32 cellular contexts compared by ENCODE assay signal in the genomic region with DNA sequence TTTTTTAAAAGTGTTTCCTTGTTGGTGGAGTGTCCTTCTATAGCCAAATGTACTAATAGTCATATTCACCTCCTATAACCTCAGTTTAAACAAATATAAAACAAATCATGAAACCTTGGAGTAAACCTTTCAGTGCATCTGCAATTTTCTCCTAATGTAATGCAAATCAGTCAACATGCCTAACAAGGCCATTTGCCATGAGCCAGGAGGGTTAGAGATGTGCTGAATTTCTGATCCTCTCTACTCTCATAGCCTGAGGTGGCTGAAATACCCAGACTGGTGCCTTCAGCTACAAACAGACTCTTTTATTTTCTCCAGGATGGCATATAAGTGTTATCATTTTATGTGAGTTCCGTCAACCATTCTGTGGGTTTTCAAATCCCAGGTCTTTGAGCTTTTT.
"Had no signal": no experiment of that assay in that cellular context is flagged by ENCODE, and none has a peak within 500 bp of the region (broad histone marks: within the 10 kb centered on the region; RNA-seq: fewer than 3 reads in every experiment).

No MANE protein-coding gene starts in this region.

- H3K4me3 ChIP-seq: ascending aorta, breast epithelium, cardiac muscle cell, colonic mucosa had no signal

- H3K27ac ChIP-seq: ascending aorta, breast epithelium, cardiac muscle cell, colonic mucosa, epithelial cell of prostate, WERI-Rb-1 had no signal

- H3K9me3 ChIP-seq: ascending aorta, breast epithelium, colonic mucosa had no signal

- H3K27me3 ChIP-seq: ascending aorta, breast epithelium, cardiac muscle cell, colonic mucosa had no signal

- FAIRE-seq: endometrium, endothelial cell of umbilical vein, frontal cortex had no signal

- H3K4me1 ChIP-seq: ascending aorta, breast epithelium, colonic mucosa had no signal

- H3K36me3 ChIP-seq: ascending aorta, breast epithelium, cardiac muscle cell, colonic mucosa, WERI-Rb-1 had no signal

- ATAC-seq: activated CD4-positive, alpha-beta T cell treated with anti-CD3 and anti-CD28 coated beads for 36 hours; activated CD8-positive, alpha-beta memory T cell treated with anti-CD3 and anti-CD28 coated beads, Interleukin-2, amount 10 ng/mL, durations not matched to agents 7 days and 5 days; activated CD8-positive, alpha-beta T cell treated with anti-CD3 and anti-CD28 coated beads, Interleukin-2, amount 10 ng/mL, durations not matched to agents 7 days and 5 days; activated naive CD4-positive, alpha-beta T cell treated with anti-CD3 and anti-CD28 coated beads, Interleukin-2, amount 50 U/mL, for 72 hours; activated T-cell treated with anti-CD3 and anti-CD28 coated beads, Interleukin-2, amount 50 U/mL, for 72 hours; T-helper 17 cell had no signal

- DNase-seq: activated CD4-positive, alpha-beta memory T cell treated with anti-CD3 and anti-CD28 coated beads for 36 hours; activated CD4-positive, alpha-beta T cell treated with anti-CD3 and anti-CD28 coated beads for 36 hours; activated CD4-positive, alpha-beta T cell treated with anti-CD3 and anti-CD28 coated beads, Interleukin-2, amount 10 ng/mL, durations not matched to agents 24 days and 14 days; activated CD4-positive, CD25-positive, alpha-beta regulatory T cell; activated CD4-positive, CD25-positive, alpha-beta regulatory T cell treated with anti-CD3 and anti-CD28 coated beads, Interleukin-2, amount 50 U/mL, for 72 hours; activated CD8-positive, alpha-beta memory T cell treated with anti-CD3 and anti-CD28 coated beads, Interleukin-2, amount 10 ng/mL, durations not matched to agents 7 days and 5 days; activated CD8-positive, alpha-beta memory T cell treated with anti-CD3 and anti-CD28 coated beads, Interleukin-2, amount 50 U/mL, for 4 hours; activated CD8-positive, alpha-beta T cell treated with anti-CD3 and anti-CD28 coated beads, Interleukin-2, amount 10 ng/mL, durations not matched to agents 7 days and 5 days; activated gamma-delta T cell; activated naive CD4-positive, alpha-beta T cell; activated naive CD4-positive, alpha-beta T cell treated with anti-CD3 and anti-CD28 coated beads, Interleukin-2, amount 10 ng/mL, durations not matched to agents 7 days and 5 days; activated naive CD8-positive, alpha-beta T cell treated with anti-CD3 and anti-CD28 coated beads, Interleukin-2, amount 10 ng/mL, durations not matched to agents 7 days and 5 days; activated T-cell treated with anti-CD3 and anti-CD28 coated beads, Interleukin-2, amount 50 U/mL, for 1 hour; activated T-cell treated with anti-CD3 and anti-CD28 coated beads, Interleukin-2, amount 50 U/mL, for 72 hours; central memory CD4-positive, alpha-beta T cell; cerebellar nuclear complex; colonic mucosa; effector CD8-positive, alpha-beta T cell; foreskin fibroblast; head of caudate nucleus; T-helper 1 cell; T-helper 17 cell; T1000; WERI-Rb-1 had no signal
